8 cellular contexts compared by ENCODE assay signal in the genomic region with DNA sequence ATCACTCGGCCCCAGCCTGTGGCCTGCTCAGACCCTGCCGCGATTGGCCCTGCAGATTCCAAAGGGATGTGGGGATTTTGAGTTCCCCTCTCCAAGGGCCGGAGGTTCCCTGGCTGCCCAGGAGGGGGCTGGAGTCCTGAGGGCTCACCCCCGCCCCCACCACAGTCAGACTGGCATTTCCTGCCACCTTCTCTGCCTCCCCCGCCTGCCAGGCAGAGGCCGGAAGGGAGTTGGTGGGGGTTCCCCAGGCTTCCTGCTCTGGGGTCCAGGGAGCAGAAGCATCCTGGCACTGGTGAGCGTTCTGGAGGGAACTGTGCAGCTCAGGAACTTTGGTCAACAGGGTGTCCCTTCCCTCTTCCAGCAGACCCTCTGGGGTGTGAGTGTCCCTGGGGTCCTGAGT.
DNase-seq lines count a peak whose midpoint lies in the region; ATAC-seq, FAIRE-seq and TF ChIP-seq lines count a peak whose summit lies in the region.

No MANE protein-coding gene starts in this region.

- TF ChIP-seq POLR2A in GM12892 (IDR thresholded peaks at IDR 0.05; ENCODE audit: low read depth, low read length) (no peak), erythroblast (IDR thresholded peaks at IDR 0.05; ENCODE audit: low read length) (no peak)

- peak overlapping the region; percentile 52 for H3K4me3 ChIP-seq in coronary artery

- no peak for ATAC-seq in GM18907 (IDR thresholded peaks at IDR 0.05; ENCODE audit: unreplicated experiment)

- FAIRE-seq in GM12892 (lab: Jason Lieb, UNC) = peak; percentile 50

- H3K27ac ChIP-seq in coronary artery = peak overlapping the region in 1 of 2 donors; percentile 19

- DNase-seq in GM12892 (ENCODE audit: insufficient read length) (no peak), coronary artery (ENCODE audit: low spot score) (no peak), NCI-H345 (lab: John Stamatoyannopoulos, UW) (no peak), DMS79 treated with DMSO at 0.1 percent for 48 hours (lab: John Stamatoyannopoulos, UW) (no peak), erythroblast (lab: John Stamatoyannopoulos, UW) (no peak)
- DNase-seq in activated CD4-positive, CD25-positive, alpha-beta regulatory T cell (lab: John Stamatoyannopoulos, UW) = peak in 3 of 4 experiments; percentile 15 to 33 (median 33)
- DNase-seq in stimulated activated CD4-positive, alpha-beta T cell treated with anti-CD3 and anti-CD28 coated beads, Interleukin-1b, Interleukin-23, amount 100 ng/mL, for 48 hours = peak; percentile 39

- no peak for TF ChIP-seq CTCF in coronary artery (IDR thresholded peaks at IDR 0.05)

Comparison
In these comparisons a context has a peak if more than half of its experiments do, and no peak if none do; other contexts are left out.
1. DNase-seq: peak in activated CD4-positive, CD25-positive, alpha-beta regulatory T cell (3 of 4) and stimulated activated CD4-positive, alpha-beta T cell treated with anti-CD3 and anti-CD28 coated beads, Interleukin-1b, Interleukin-23, amount 100 ng/mL, for 48 hours (single experiment); none in GM12892 (single experiment), coronary artery (single experiment), NCI-H345 (single experiment), DMS79 treated with DMSO at 0.1 percent for 48 hours (single experiment) and erythroblast (0 of 2).